In the genomic region with DNA sequence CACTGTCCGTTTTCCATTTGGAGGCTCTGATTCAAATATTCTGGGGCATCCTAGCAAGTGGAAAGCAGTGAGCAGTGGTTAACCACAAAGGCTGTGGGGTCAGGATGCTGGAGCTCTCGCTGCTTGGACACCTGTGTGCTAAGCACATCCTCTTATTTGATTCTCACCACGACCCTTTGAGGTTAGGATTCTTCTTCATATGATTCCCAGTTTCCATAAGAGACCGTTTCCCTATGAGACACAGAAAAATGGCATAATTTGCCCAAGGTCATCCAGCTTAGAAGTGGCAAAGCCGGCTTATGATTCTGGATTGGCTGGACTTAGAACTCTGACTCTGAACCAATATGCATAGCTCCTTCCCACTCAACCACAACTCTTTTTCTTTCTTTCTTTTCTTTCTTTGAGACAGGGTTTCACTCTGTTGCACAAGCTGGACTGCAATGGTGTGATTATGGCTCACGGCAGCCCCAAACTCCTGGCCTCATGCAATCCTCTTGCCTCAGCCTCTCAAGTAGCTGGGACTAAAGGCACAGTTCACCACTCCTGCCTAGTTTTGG, we compare ENCODE assay signal across 17 cellular contexts.
DNase-seq lines count a peak whose midpoint lies in the region; ATAC-seq and TF ChIP-seq lines count a peak whose summit lies in the region.
"Had no signal": no experiment of that assay in that cellular context is flagged by ENCODE, and none has a peak within 500 bp of the region (broad histone marks: within the 10 kb centered on the region; RNA-seq: fewer than 3 reads in every experiment).

No MANE protein-coding gene starts in this region.

- H2AFZ ChIP-seq in OCI-LY1 (ENCODE audit: low read length), result no peak overlapping the region
- no peak overlapping the region for H2AFZ ChIP-seq in osteoblast (ENCODE audit: low read length)

- H4K20me1 ChIP-seq in OCI-LY1 (ENCODE audit: insufficient read depth, low read length) (no peaks in the 10 kb centered on the region), osteoblast (ENCODE audit: insufficient read depth, low read length) (no peaks in the 10 kb centered on the region)

- DNase-seq in EL (peak; percentile 67), coronary artery (ENCODE audit: low spot score) (peak; percentile 16), osteoblast (ENCODE audit: insufficient read length, low spot score, missing footprints) (peak; percentile 44), left colon (no peak), NCI-H146 (lab: John Stamatoyannopoulos, UW) (no peak), cerebellum (ENCODE audit: low spot score) (no peak)
- DNase-seq in stimulated activated naive CD4-positive, alpha-beta T cell treated with Interleukin-2 at 50 U/mL for 16 hours (lab: John Stamatoyannopoulos, UW), result no peak
- DNase-seq: activated CD8-positive, alpha-beta memory T cell treated with anti-CD3 and anti-CD28 coated beads for 24 hours; colonic mucosa; MM.1S; natural killer cell; NCI-H2029 treated with DMSO at 0.1 percent for 48 hours; NCI-H526; stimulated activated CD4-positive, alpha-beta T cell treated with anti-CD3 and anti-CD28 coated beads, Interleukin-2, amount 100 ng/mL, for 24 hours; testis had no signal

- peak overlapping the region; percentile 67; the same call in 1 of the 2 replicates for H3K9ac ChIP-seq in OCI-LY1 (ENCODE audit: low read length)

- H3K4me3 ChIP-seq in OCI-LY1 (ENCODE audit: low read depth, low read length, poor library complexity, severe bottlenecking), result peak overlapping the region; percentile 41
- H3K4me3 ChIP-seq in coronary artery, result no peak overlapping the region
- H3K4me3 ChIP-seq in osteoblast (ENCODE audit: insufficient read depth, low read length), result no peak overlapping the region
- H3K4me3 ChIP-seq: colonic mucosa, right atrium auricular region, testis had no signal

- H3K4me1 ChIP-seq in OCI-LY1 (ENCODE audit: insufficient read depth, low read length, severe bottlenecking) (peaks cover 75% of the 10 kb centered on the region), osteoblast (ENCODE audit: insufficient read depth, low read length) (peaks cover 61% of the 10 kb centered on the region)
- H3K4me1 ChIP-seq: colonic mucosa had no signal

- no peaks in the 10 kb centered on the region for H3K36me3 ChIP-seq in OCI-LY1 (ENCODE audit: insufficient read depth, low read length)
- no peaks in the 10 kb centered on the region for H3K36me3 ChIP-seq in osteoblast (ENCODE audit: insufficient read depth, low read length)
- H3K36me3 ChIP-seq: colonic mucosa, right atrium auricular region had no signal

- TF ChIP-seq CTCF in OCI-LY1 (IDR thresholded peaks at IDR 0.05; ENCODE audit: low read length) (no peak), coronary artery (IDR thresholded peaks at IDR 0.05) (no peak), osteoblast (IDR thresholded peaks at IDR 0.05; ENCODE audit: extremely low read depth, low read depth, low read length) (no peak)

- H3K27ac ChIP-seq in OCI-LY1 (ENCODE audit: low read depth, low read length, poor library complexity, severe bottlenecking), result peak overlapping the region; percentile 90
- no peak overlapping the region for H3K27ac ChIP-seq in coronary artery
- peak overlapping the region; percentile 9 for H3K27ac ChIP-seq in osteoblast (ENCODE audit: low read depth, low read length)
- H3K27ac ChIP-seq: colonic mucosa, right atrium auricular region, testis had no signal

- no peak for ATAC-seq in left colon
- ATAC-seq: natural killer cell had no signal

- no peaks in the 10 kb centered on the region for H3K79me2 ChIP-seq in OCI-LY1 (ENCODE audit: insufficient read depth, low read length)
- no peaks in the 10 kb centered on the region for H3K79me2 ChIP-seq in osteoblast (ENCODE audit: insufficient read depth, low read length)

- H3K9me2 ChIP-seq in OCI-LY1 (ENCODE audit: low read depth, low read length), result no peaks in the 10 kb centered on the region

- H3K27me3 ChIP-seq in OCI-LY1 (ENCODE audit: insufficient read depth, low read length) (no peaks in the 10 kb centered on the region), osteoblast (ENCODE audit: insufficient read depth, low read length) (no peaks in the 10 kb centered on the region)
- H3K27me3 ChIP-seq: colonic mucosa, right atrium auricular region, testis had no signal

- intact Hi-C loops in left colon (cut with DNase I, micrococcal nuclease), result no loop called here

- H3K9me3 ChIP-seq in OCI-LY1 (ENCODE audit: low read length), result no peaks in the 10 kb centered on the region
- no peaks in the 10 kb centered on the region for H3K9me3 ChIP-seq in osteoblast (ENCODE audit: low read depth, low read length)
- H3K9me3 ChIP-seq: colonic mucosa, right atrium auricular region, testis had no signal

- H3K4me2 ChIP-seq in OCI-LY1 (ENCODE audit: low read length) (peak overlapping the region; percentile 74; the same call in 1 of the 2 replicates), osteoblast (ENCODE audit: insufficient read depth, low read length) (no peak overlapping the region)

- H3F3A ChIP-seq in OCI-LY1 (ENCODE audit: insufficient read depth, low read length), result no peaks in the 10 kb centered on the region

Comparison
In these comparisons a context has a peak if more than half of its experiments do, and no peak if none do; other contexts are left out.
1. DNase-seq: peak in EL (single experiment), coronary artery (single experiment) and osteoblast (single experiment); none in stimulated activated naive CD4-positive, alpha-beta T cell treated with Interleukin-2 at 50 U/mL for 16 hours (single experiment), left colon (0 of 2), NCI-H146 (single experiment) and cerebellum (single experiment).
2. H3K27ac ChIP-seq: peak in OCI-LY1 (single experiment) and osteoblast (single experiment); none in coronary artery (0 of 2).